Comparison of ENCODE assay signal across 7 cellular contexts in the genomic region with DNA sequence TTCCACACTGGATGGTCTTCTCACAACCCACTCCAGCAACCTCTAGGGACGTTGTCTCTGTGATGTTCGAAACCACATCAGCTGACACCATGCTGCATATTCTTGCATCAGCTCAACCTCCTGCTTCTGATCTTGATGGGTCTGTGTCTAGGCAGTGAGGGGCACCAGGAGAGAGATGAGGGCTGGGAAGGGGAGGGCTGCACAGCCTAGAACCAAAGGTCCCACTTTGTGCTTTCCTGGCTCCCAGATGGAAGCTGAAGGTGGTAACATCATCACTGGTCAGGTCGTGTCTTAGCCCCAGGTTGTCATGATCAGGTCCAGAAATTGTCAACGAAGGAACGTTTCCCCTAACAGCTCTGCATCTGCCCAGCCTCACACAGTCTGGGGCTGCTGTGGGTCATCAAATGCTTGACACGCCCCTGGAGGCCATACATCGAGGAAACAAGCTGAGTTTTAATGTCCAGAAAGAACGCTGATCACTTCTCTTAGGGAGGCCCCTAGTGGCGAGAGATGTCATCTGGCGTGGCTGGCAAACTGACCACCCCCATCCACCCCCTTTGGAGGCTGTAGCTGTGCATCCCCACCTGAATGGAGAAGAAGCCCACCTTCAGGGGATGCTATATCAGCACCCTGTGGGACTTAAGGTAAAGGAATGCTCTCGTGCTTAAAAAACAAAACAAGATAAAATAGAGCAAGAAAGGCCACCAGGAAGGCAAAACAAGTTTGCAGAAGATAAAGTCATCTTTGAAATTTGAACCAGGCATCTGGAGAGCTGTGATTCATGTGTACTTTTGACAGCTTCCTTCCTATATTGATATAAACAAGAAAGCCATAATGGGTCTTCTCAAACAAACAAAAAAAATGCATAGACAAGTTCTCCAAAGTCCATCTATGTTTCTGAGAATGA. TPM values are rescaled to one million over a fixed set of nuclear protein-coding genes. Genes with fewer than 3 reads are reported as not detected.
DNase-seq lines count a peak whose midpoint lies in the region; ATAC-seq, FAIRE-seq and TF ChIP-seq lines count a peak whose summit lies in the region.

No MANE protein-coding gene starts in this region.

- DNase-seq in DMS53 treated with DMSO at 0.1 percent for 48 hours (lab: John Stamatoyannopoulos, UW; ENCODE audit: unreplicated experiment) = peak; percentile 48
- peak; percentile 47 for DNase-seq in astrocyte (ENCODE audit: low read depth)
- DNase-seq in iPS DF 4.7 (ENCODE audit: extremely low read depth, low spot score) = peak; percentile 41
- DNase-seq in stimulated activated CD8-positive, alpha-beta memory T cell treated with anti-CD3 and anti-CD28 coated beads, Interleukin-4, amount 100 ng/mL, for 48 hours = peak; percentile 55

- H3K9me3 Mint-ChIP-seq in astrocyte (ENCODE audit: unreplicated experiment) = no peaks in the 10 kb centered on the region

- H3K79me2 ChIP-seq in OCI-LY3 (ENCODE audit: low read length) = no peaks in the 10 kb centered on the region
- no peaks in the 10 kb centered on the region for H3K79me2 ChIP-seq in astrocyte (ENCODE audit: insufficient read depth, low read length)

- peak overlapping the region; percentile 22; the same call in 1 of the 2 replicates for H3K27ac ChIP-seq in OCI-LY3 (ENCODE audit: low read length)
- H3K27ac ChIP-seq in astrocyte (ENCODE audit: low read depth, low read length) = peak overlapping the region; percentile 30

- peaks cover 1% of the 10 kb centered on the region for H3K27me3 Mint-ChIP-seq in astrocyte (ENCODE audit: low read depth, unreplicated experiment)

- ATAC-seq in GM19455 (IDR thresholded peaks at IDR 0.05; ENCODE audit: unreplicated experiment) (peak; percentile 83), HG03571 (IDR thresholded peaks at IDR 0.05; ENCODE audit: unreplicated experiment) (peak; percentile 76)

- no peak overlapping the region for H3K4me3 Mint-ChIP-seq in astrocyte (ENCODE audit: unreplicated experiment)

- H3K9ac ChIP-seq in OCI-LY3 (ENCODE audit: low read length) = peak overlapping the region; percentile 39; the same call in 1 of the 2 replicates
- no peak overlapping the region for H3K9ac ChIP-seq in astrocyte (ENCODE audit: low read length)

- H4K20me1 ChIP-seq in OCI-LY3 (ENCODE audit: insufficient read depth, low read length) (no peaks in the 10 kb centered on the region), astrocyte (ENCODE audit: insufficient read depth, low read length) (no peaks in the 10 kb centered on the region)

- H3K4me3 ChIP-seq in OCI-LY3 (ENCODE audit: low read length) (peak overlapping the region; percentile 49), astrocyte (ENCODE audit: insufficient read depth, low read depth, low read length) (no peak overlapping the region)

- peak; percentile 66 for FAIRE-seq in astrocyte (lab: Jason Lieb, UNC)

- H3K27me3 ChIP-seq in OCI-LY3 (ENCODE audit: low read depth, low read length) = peaks cover 9% of the 10 kb centered on the region
- H3K27me3 ChIP-seq in astrocyte (ENCODE audit: insufficient read depth, low read length) = no peaks in the 10 kb centered on the region

- peaks cover 16% of the 10 kb centered on the region for H3K4me1 Mint-ChIP-seq in astrocyte (ENCODE audit: low read depth, unreplicated experiment)

- H3K4me1 ChIP-seq in OCI-LY3 (ENCODE audit: low read length) (peaks cover 23% of the 10 kb centered on the region), astrocyte (ENCODE audit: insufficient read depth, low read length) (peaks cover 19% of the 10 kb centered on the region)

- TF ChIP-seq CTCF in OCI-LY3 (IDR thresholded peaks at IDR 0.05; ENCODE audit: low read depth, low read length) (peak; percentile 93), astrocyte (IDR thresholded peaks at IDR 0.05; ENCODE audit: insufficient read depth, low read depth, low read length) (peak; percentile 74)

- peak overlapping the region; percentile 94 for H3K27ac Mint-ChIP-seq in astrocyte (ENCODE audit: unreplicated experiment)

- H3K9me3 ChIP-seq in OCI-LY3 (ENCODE audit: insufficient read depth, low read length) = no peaks in the 10 kb centered on the region
- no peaks in the 10 kb centered on the region for H3K9me3 ChIP-seq in astrocyte (ENCODE audit: insufficient read depth, low read depth, low read length)

- H3K4me2 ChIP-seq in OCI-LY3 (ENCODE audit: low read length) = peak overlapping the region; percentile 66
- peak overlapping the region; percentile 63 for H3K4me2 ChIP-seq in astrocyte (ENCODE audit: low read length)

- H2AFZ ChIP-seq in OCI-LY3 (ENCODE audit: low read depth, low read length) = peak overlapping the region; percentile 23; the same call in 1 of the 2 replicates
- H2AFZ ChIP-seq in astrocyte (ENCODE audit: low read depth, low read length) = peak overlapping the region; percentile 7

- no peaks in the 10 kb centered on the region for H3K36me3 ChIP-seq in OCI-LY3 (replicated peaks; ENCODE audit: low read depth, low read length)
- no peaks in the 10 kb centered on the region for H3K36me3 ChIP-seq in astrocyte (ENCODE audit: insufficient read depth, low read length)

- peaks cover 2% of the 10 kb centered on the region for H3K36me3 Mint-ChIP-seq in astrocyte (ENCODE audit: low read depth, unreplicated experiment)

RNA-seq across cellular contexts. Expression of a gene that starts 58.3 kb away (rescaled TPM):
- total RNA-seq in astrocyte = 83.5 and 92.4 TPM in 2 replicates
